Comparison of ENCODE assay signal across 15 cellular contexts in genomic region chr11:15483205-15483604, GRCh38.
DNase-seq lines count a peak whose midpoint lies in the region; ATAC-seq lines count a peak whose summit lies in the region.
"Had no signal": no experiment of that assay in that cellular context is flagged by ENCODE, and none has a peak within 500 bp of the region (broad histone marks: within the 10 kb centered on the region; RNA-seq: fewer than 3 reads in every experiment).

No MANE protein-coding gene starts in this region.

- H3K9me3 Mint-ChIP-seq in stimulated activated memory B cell treated with anti-CD40 and anti-IgM and Interleukin-4, amounts not matched to agents 10 μg/mL and 1 μg/mL and 100 μg/mL, for 72 hours: peaks cover 7% of the 10 kb centered on the region
- peaks cover 0 to 15% (median 2%) of the 10 kb centered on the region in 6 donors for H3K9me3 Mint-ChIP-seq in immature natural killer cell

- no peaks in the 10 kb centered on the region for H3K4me1 Mint-ChIP-seq in stimulated activated memory B cell treated with anti-CD40 and anti-IgM and Interleukin-4, amounts not matched to agents 10 μg/mL and 1 μg/mL and 100 μg/mL, for 72 hours
- H3K4me1 Mint-ChIP-seq in immature natural killer cell: no peaks in the 10 kb centered on the region

- H3K27ac Mint-ChIP-seq in stimulated activated memory B cell treated with anti-CD40 and anti-IgM and Interleukin-4, amounts not matched to agents 10 μg/mL and 1 μg/mL and 100 μg/mL, for 72 hours: no peak overlapping the region
- no peak overlapping the region for H3K27ac Mint-ChIP-seq in immature natural killer cell

- no peaks in the 10 kb centered on the region for H3K27me3 Mint-ChIP-seq in stimulated activated memory B cell treated with anti-CD40 and anti-IgM and Interleukin-4, amounts not matched to agents 10 μg/mL and 1 μg/mL and 100 μg/mL, for 72 hours
- peaks cover 0 to 3% (median 0%) of the 10 kb centered on the region in 3 donors for H3K27me3 Mint-ChIP-seq in immature natural killer cell (ENCODE audit: low read depth in 3 of 3)

- no peak overlapping the region for H3K4me3 Mint-ChIP-seq in stimulated activated memory B cell treated with anti-CD40 and anti-IgM and Interleukin-4, amounts not matched to agents 10 μg/mL and 1 μg/mL and 100 μg/mL, for 72 hours
- H3K4me3 Mint-ChIP-seq in immature natural killer cell: no peak overlapping the region

- ATAC-seq in GM19351 (IDR thresholded peaks at IDR 0.05; ENCODE audit: unreplicated experiment): peak; percentile 85
- ATAC-seq in HG02623 (IDR thresholded peaks at IDR 0.05; ENCODE audit: unreplicated experiment): peak; percentile 51
- peak; percentile 87 for ATAC-seq in HG03432 (IDR thresholded peaks at IDR 0.05; ENCODE audit: unreplicated experiment)
- peak; percentile 51 for ATAC-seq in stimulated activated memory B cell treated with anti-CD40 and anti-IgM and Interleukin-4, amounts not matched to agents 10 μg/mL and 1 μg/mL and 100 μg/mL, for 72 hours
- ATAC-seq in GM19328 (IDR thresholded peaks at IDR 0.05; ENCODE audit: unreplicated experiment): no peak
- ATAC-seq: foreskin keratinocyte had no signal

- H3K36me3 Mint-ChIP-seq in stimulated activated memory B cell treated with anti-CD40 and anti-IgM and Interleukin-4, amounts not matched to agents 10 μg/mL and 1 μg/mL and 100 μg/mL, for 72 hours: no peaks in the 10 kb centered on the region
- no peaks in the 10 kb centered on the region for H3K36me3 Mint-ChIP-seq in immature natural killer cell

- DNase-seq in GM19240 (ENCODE audit: insufficient read length, low spot score) (no peak), NCI-H1092 treated with DMSO at 0.1 percent for 48 hours (lab: John Stamatoyannopoulos, UW) (no peak), immature natural killer cell (no peak)
- DNase-seq: DMS 273 treated with DMSO at 0.1 percent for 48 hours; foreskin keratinocyte; GOT3; NCI-H2081; NCI-H748 treated with DMSO at 0.1 percent for 48 hours; ovary; stimulated activated CD4-positive, alpha-beta T cell treated with anti-CD3 and anti-CD28 coated beads, Interleukin-4, amount 100 ng/mL, for 24 hours had no signal
